Comparison of ENCODE assay signal across 34 cellular contexts in the genomic region with DNA sequence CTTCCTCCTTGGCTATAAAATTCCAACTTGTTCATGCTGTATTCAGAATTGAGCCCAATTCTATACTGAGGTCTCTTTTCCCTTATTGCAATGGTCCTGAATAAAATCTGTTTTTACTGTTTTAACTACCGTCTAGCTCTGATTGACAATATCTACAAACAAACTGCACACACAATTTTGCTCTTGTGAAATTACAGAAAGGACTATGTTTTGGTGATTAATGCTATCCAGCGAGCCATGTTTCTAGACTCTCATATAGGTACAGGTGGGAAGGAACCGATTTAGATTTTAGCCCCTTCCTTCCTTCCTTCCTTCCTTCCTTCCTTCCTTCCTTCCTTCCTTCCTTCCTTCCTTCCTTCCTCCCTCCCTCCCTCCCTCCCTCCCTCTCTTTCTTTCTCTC.
"Had no signal": no experiment of that assay in that cellular context is flagged by ENCODE, and none has a peak within 500 bp of the region (broad histone marks: within the 10 kb centered on the region; RNA-seq: fewer than 3 reads in every experiment).

No MANE protein-coding gene starts in this region.

- H3K27me3 ChIP-seq: MG63 had no signal

- H3K4me3 ChIP-seq: MG63 had no signal

- DNase-seq: Karpas-422, Kasumi-1, MG63, MM.1S, MV-4-11, NCI-H1048, NCI-H1092, NCI-H1092 treated with DMSO at 0.1 percent for 48 hours, NCI-H1105, NCI-H1105 treated with DMSO at 0.1 percent for 48 hours, NCI-H1417, NCI-H1417 treated with DMSO at 0.1 percent for 48 hours, NCI-H1436, NCI-H1436 treated with DMSO at 0.1 percent for 48 hours, NCI-H146, NCI-H1694, NCI-H1694 treated with DMSO at 0.1 percent for 48 hours, NCI-H187, NCI-H187 treated with DMSO at 0.1 percent for 48 hours, NCI-H1930, NCI-H2029, NCI-H2029 treated with DMSO at 0.1 percent for 48 hours, NCI-H2081, NCI-H2081 treated with DMSO at 0.1 percent for 48 hours, NCI-H2107, NCI-H2171, NCI-H2171 treated with DMSO at 0.1 percent for 48 hours, NCI-H2227 treated with DMSO at 0.1 percent for 48 hours, NCI-H226, NCI-H345, NCI-H446, NCI-H446 treated with DMSO at 0.1 percent for 48 hours, NCI-H510A had no signal

- H3K27ac ChIP-seq: KMS-11 had no signal

- H3K9me3 ChIP-seq: MG63 had no signal

- H3K36me3 ChIP-seq: MG63 had no signal

- H3K9ac ChIP-seq: KMS-11 had no signal
